17 cellular contexts compared by ENCODE assay signal in the genomic region with DNA sequence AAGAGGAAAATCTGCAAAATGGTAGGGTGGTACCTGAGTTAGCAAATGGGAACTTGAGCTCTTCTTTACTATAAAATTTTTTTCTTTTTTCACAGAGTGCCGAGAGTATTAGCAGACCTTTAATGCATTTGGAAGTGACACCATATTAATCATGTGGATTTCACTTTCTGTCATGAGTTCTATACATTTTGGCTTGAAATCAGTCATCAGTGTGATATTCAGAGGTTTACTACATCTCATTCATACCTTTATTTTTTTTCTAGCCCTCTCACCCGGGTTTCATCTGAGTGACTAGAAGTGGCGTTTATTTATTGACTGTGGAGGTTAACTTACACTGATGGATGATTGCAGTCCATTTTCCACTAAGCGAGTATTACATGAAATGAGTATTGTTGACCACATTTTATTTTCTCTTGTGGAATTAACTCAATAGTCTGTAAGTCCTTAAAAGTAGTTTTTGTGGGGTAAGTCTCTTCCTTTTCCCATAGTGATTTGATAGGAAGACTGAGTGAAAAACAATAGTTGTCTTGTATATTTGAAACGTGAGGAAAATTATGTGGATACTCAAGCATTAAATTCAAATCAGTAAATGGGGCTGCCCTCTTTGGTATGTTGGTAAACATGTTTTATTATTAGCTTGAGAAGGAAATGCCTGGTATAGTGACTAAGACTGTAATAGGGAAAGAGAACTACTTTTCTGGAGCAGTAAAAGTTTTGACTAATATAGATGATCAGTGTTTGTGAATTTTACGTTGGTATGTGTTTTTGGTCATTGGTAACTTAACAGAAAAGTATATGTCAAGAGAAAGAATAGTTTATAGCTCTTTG. TPM values are rescaled to one million over a fixed set of nuclear protein-coding genes. Genes with fewer than 3 reads are reported as not detected.
DNase-seq lines count a peak whose midpoint lies in the region; ATAC-seq and TF ChIP-seq lines count a peak whose summit lies in the region.
"Had no signal": no experiment of that assay in that cellular context is flagged by ENCODE, and none has a peak within 500 bp of the region (broad histone marks: within the 10 kb centered on the region; RNA-seq: fewer than 3 reads in every experiment).

No MANE protein-coding gene starts in this region.

- ATAC-seq in activated CD8-positive, alpha-beta memory T cell treated with anti-CD3 and anti-CD28 coated beads, Interleukin-2, amount 10 ng/mL, durations not matched to agents 7 days and 5 days = peak; percentile 24
- ATAC-seq in HG02973 (IDR thresholded peaks at IDR 0.05; ENCODE audit: unreplicated experiment) (peak; percentile 25), right cardiac atrium (no peak), GM18517 (IDR thresholded peaks at IDR 0.05; ENCODE audit: unreplicated experiment) (no peak)
- no peak for ATAC-seq in activated CD8-positive, alpha-beta T cell treated with anti-CD3 and anti-CD28 coated beads, Interleukin-2, amount 10 ng/mL, durations not matched to agents 7 days and 5 days
- ATAC-seq in stimulated activated effector memory CD8-positive, alpha-beta T cell treated with anti-CD3 and anti-CD28 coated beads, Interleukin-12 subunit alpha, Interleukin-12 subunit beta, amount 100 ng/mL, for 72 hours = peak; percentile 84
- ATAC-seq: A549 had no signal

- BruUV-seq in MCF 10A (replicated peaks; lab: Mats Ljungman, UMichigan) = no TSS peak

- H3K4me1 Mint-ChIP-seq in activated CD8-positive, alpha-beta memory T cell treated with anti-CD3 and anti-CD28 coated beads, Interleukin-2, amount 10 ng/mL, durations not matched to agents 7 days and 5 days = peaks cover 91% of the 10 kb centered on the region
- peaks cover 87% of the 10 kb centered on the region for H3K4me1 Mint-ChIP-seq in activated CD8-positive, alpha-beta T cell treated with anti-CD3 and anti-CD28 coated beads, Interleukin-2, amount 10 ng/mL, durations not matched to agents 7 days and 5 days (ENCODE audit: low read depth)
- H3K4me1 Mint-ChIP-seq in stimulated activated effector memory CD8-positive, alpha-beta T cell treated with anti-CD3 and anti-CD28 coated beads, Interleukin-12 subunit alpha, Interleukin-12 subunit beta, amount 100 ng/mL, for 72 hours = peaks cover 85% of the 10 kb centered on the region
- H3K4me1 Mint-ChIP-seq in MCF 10A (ENCODE audit: insufficient read depth, unreplicated experiment) = peaks cover 32% of the 10 kb centered on the region

- H3K4me1 ChIP-seq in right cardiac atrium (ENCODE audit: control insufficient read depth, insufficient read depth, low read length) = peaks cover 23% of the 10 kb centered on the region

- CTCF ChIA-PET in activated CD8-positive, alpha-beta memory T cell treated with anti-CD3 and anti-CD28 coated beads, Interleukin-2, amount 10 ng/mL, durations not matched to agents 7 days and 5 days (lab: Charles Lee) = interaction anchor here (4.1 kb wide), 1 partner anchor 52 kb away, joined by 13 read pairs; no protein-coding TSS in a partner anchor
- CTCF ChIA-PET in activated CD8-positive, alpha-beta T cell treated with anti-CD3 and anti-CD28 coated beads, Interleukin-2, amount 10 ng/mL, durations not matched to agents 7 days and 5 days (lab: Charles Lee) = interaction anchor here (0.9 to 1.8 kb wide), 5 partner anchors 25 to 121 kb away, joined by 3 to 7 read pairs (median 3); no protein-coding TSS in a partner anchor
- CTCF ChIA-PET in MCF 10A (lab: Yijun Ruan, JAX) = no interaction called here

- no peaks in the 10 kb centered on the region for H3K9me3 Mint-ChIP-seq in activated CD8-positive, alpha-beta memory T cell treated with anti-CD3 and anti-CD28 coated beads, Interleukin-2, amount 10 ng/mL, durations not matched to agents 7 days and 5 days (ENCODE audit: low read depth)
- no peaks in the 10 kb centered on the region for H3K9me3 Mint-ChIP-seq in activated CD8-positive, alpha-beta T cell treated with anti-CD3 and anti-CD28 coated beads, Interleukin-2, amount 10 ng/mL, durations not matched to agents 7 days and 5 days (ENCODE audit: insufficient read depth)
- no peaks in the 10 kb centered on the region for H3K9me3 Mint-ChIP-seq in stimulated activated effector memory CD8-positive, alpha-beta T cell treated with anti-CD3 and anti-CD28 coated beads, Interleukin-12 subunit alpha, Interleukin-12 subunit beta, amount 100 ng/mL, for 72 hours
- H3K9me3 Mint-ChIP-seq in MCF 10A (ENCODE audit: unreplicated experiment) = no peaks in the 10 kb centered on the region

- no peaks in the 10 kb centered on the region for H3K9me3 ChIP-seq in right cardiac atrium (ENCODE audit: control insufficient read depth, low read length)
- H3K9me3 ChIP-seq: A549, spleen, testis had no signal

- H3K36me3 Mint-ChIP-seq in activated CD8-positive, alpha-beta memory T cell treated with anti-CD3 and anti-CD28 coated beads, Interleukin-2, amount 10 ng/mL, durations not matched to agents 7 days and 5 days = peaks cover 18% of the 10 kb centered on the region
- peaks cover 23% of the 10 kb centered on the region for H3K36me3 Mint-ChIP-seq in activated CD8-positive, alpha-beta T cell treated with anti-CD3 and anti-CD28 coated beads, Interleukin-2, amount 10 ng/mL, durations not matched to agents 7 days and 5 days (ENCODE audit: low read depth)
- H3K36me3 Mint-ChIP-seq in stimulated activated effector memory CD8-positive, alpha-beta T cell treated with anti-CD3 and anti-CD28 coated beads, Interleukin-12 subunit alpha, Interleukin-12 subunit beta, amount 100 ng/mL, for 72 hours = peaks cover 23% of the 10 kb centered on the region
- H3K36me3 Mint-ChIP-seq in MCF 10A (ENCODE audit: insufficient read depth, unreplicated experiment) = peaks cover 4% of the 10 kb centered on the region

- no peak overlapping the region for H3K4me3 ChIP-seq in right cardiac atrium (ENCODE audit: low read length)
- H3K4me3 ChIP-seq: A549, cardiac muscle cell, spleen, testis had no signal

- no peak for DNase-seq in activated CD8-positive, alpha-beta memory T cell treated with anti-CD3 and anti-CD28 coated beads, Interleukin-2, amount 10 ng/mL, durations not matched to agents 7 days and 5 days
- no peak for DNase-seq in activated CD8-positive, alpha-beta memory T cell treated with anti-CD3 and anti-CD28 coated beads, Interleukin-2, amount 50 U/mL, for 48 hours
- DNase-seq in activated CD8-positive, alpha-beta T cell treated with anti-CD3 and anti-CD28 coated beads, Interleukin-2, amount 10 ng/mL, durations not matched to agents 7 days and 5 days = no peak
- DNase-seq in stimulated activated effector memory CD8-positive, alpha-beta T cell treated with anti-CD3 and anti-CD28 coated beads, Interleukin-12 subunit alpha, Interleukin-12 subunit beta, amount 100 ng/mL, for 72 hours (ENCODE audit: low spot score in 2 of 2) = no peak
- DNase-seq in right cardiac atrium (no peak), MCF 10A (ENCODE audit: unreplicated experiment) (no peak)
- DNase-seq: activated CD4-positive, alpha-beta T cell treated with anti-CD3 and anti-CD28 coated beads for 1 hour; activated gamma-delta T cell treated with Interleukin-2 at 50 U/mL for 16 hours; KG1; NCI-H1436; NCI-H510A; spleen; testis had no signal

- intact Hi-C loops in right cardiac atrium (cut with DNase I) = loop anchor here in 1 of 4 donors (5.0 kb wide), 1 partner anchor 34 kb away; no protein-coding TSS in a partner anchor
- intact Hi-C loops in MCF 10A (cut with micrococcal nuclease) = no loop called here

- peak overlapping the region; percentile 43 for H3K4me3 Mint-ChIP-seq in activated CD8-positive, alpha-beta memory T cell treated with anti-CD3 and anti-CD28 coated beads, Interleukin-2, amount 10 ng/mL, durations not matched to agents 7 days and 5 days
- peak overlapping the region; percentile 49 for H3K4me3 Mint-ChIP-seq in activated CD8-positive, alpha-beta T cell treated with anti-CD3 and anti-CD28 coated beads, Interleukin-2, amount 10 ng/mL, durations not matched to agents 7 days and 5 days
- peak overlapping the region; percentile 48 for H3K4me3 Mint-ChIP-seq in stimulated activated effector memory CD8-positive, alpha-beta T cell treated with anti-CD3 and anti-CD28 coated beads, Interleukin-12 subunit alpha, Interleukin-12 subunit beta, amount 100 ng/mL, for 72 hours
- no peak overlapping the region for H3K4me3 Mint-ChIP-seq in MCF 10A (ENCODE audit: unreplicated experiment)

- WGBS in right cardiac atrium = 85% methylated on average over 6 of the region's 6 CpGs

- no peak overlapping the region for H3K27ac ChIP-seq in right cardiac atrium (ENCODE audit: low read length)
- H3K27ac ChIP-seq: A549, cardiac muscle cell, spleen, testis had no signal

- POLR2A ChIA-PET in activated CD8-positive, alpha-beta T cell treated with anti-CD3 and anti-CD28 coated beads, Interleukin-2, amount 10 ng/mL, durations not matched to agents 7 days and 5 days (lab: Charles Lee) = interaction anchor here (1.7 kb wide), 1 partner anchor 52 kb away, joined by 4 read pairs; no protein-coding TSS in a partner anchor
- POLR2A ChIA-PET in MCF 10A (lab: Yijun Ruan, JAX) = no interaction called here

- TF ChIP-seq CTCF in MCF 10A (IDR thresholded peaks at IDR 0.05; ENCODE audit: unreplicated experiment) = no peak

- H3K27me3 Mint-ChIP-seq in activated CD8-positive, alpha-beta memory T cell treated with anti-CD3 and anti-CD28 coated beads, Interleukin-2, amount 10 ng/mL, durations not matched to agents 7 days and 5 days = no peaks in the 10 kb centered on the region
- no peaks in the 10 kb centered on the region for H3K27me3 Mint-ChIP-seq in activated CD8-positive, alpha-beta T cell treated with anti-CD3 and anti-CD28 coated beads, Interleukin-2, amount 10 ng/mL, durations not matched to agents 7 days and 5 days (ENCODE audit: low read depth)
- H3K27me3 Mint-ChIP-seq in MCF 10A (ENCODE audit: insufficient read depth, unreplicated experiment) = no peaks in the 10 kb centered on the region

- peak overlapping the region; percentile 92 for H3K27ac Mint-ChIP-seq in activated CD8-positive, alpha-beta memory T cell treated with anti-CD3 and anti-CD28 coated beads, Interleukin-2, amount 10 ng/mL, durations not matched to agents 7 days and 5 days
- peak overlapping the region; percentile 88 for H3K27ac Mint-ChIP-seq in activated CD8-positive, alpha-beta T cell treated with anti-CD3 and anti-CD28 coated beads, Interleukin-2, amount 10 ng/mL, durations not matched to agents 7 days and 5 days
- peak overlapping the region; percentile 24 for H3K27ac Mint-ChIP-seq in stimulated activated effector memory CD8-positive, alpha-beta T cell treated with anti-CD3 and anti-CD28 coated beads, Interleukin-12 subunit alpha, Interleukin-12 subunit beta, amount 100 ng/mL, for 72 hours
- no peak overlapping the region for H3K27ac Mint-ChIP-seq in MCF 10A (ENCODE audit: low read depth, unreplicated experiment)

- H3K27me3 ChIP-seq in right cardiac atrium (ENCODE audit: control insufficient read depth, insufficient read depth) = no peaks in the 10 kb centered on the region
- H3K27me3 ChIP-seq: cardiac muscle cell, spleen, testis had no signal

RNA-seq across cellular contexts. Expression of a gene that starts 55.5 kb away (rescaled TPM):
- 10 to 100 TPM; 30.0 to 42.4 TPM for total RNA-seq in activated CD8-positive, alpha-beta memory T cell treated with anti-CD3 and anti-CD28 coated beads, Interleukin-2, amount 10 ng/mL, durations not matched to agents 7 days and 5 days
- 10 to 100 TPM; 33.0 to 33.2 TPM for total RNA-seq in activated CD8-positive, alpha-beta T cell treated with anti-CD3 and anti-CD28 coated beads, Interleukin-2, amount 10 ng/mL, durations not matched to agents 7 days and 5 days
- total RNA-seq in right cardiac atrium = 10 to 100 TPM in 1 of 4 donors, 1 to 10 TPM in 3; 6.8 to 10.1 (median 9.4) TPM
- polyA plus RNA-seq in right cardiac atrium = 4.1 TPM
- total RNA-seq in MCF 10A (2022) = 21.0 and 27.8 TPM in 2 replicates

Comparison
In these comparisons a context has a peak if more than half of its experiments do, and no peak if none do; other contexts are left out.
1. ATAC-seq: peak in activated CD8-positive, alpha-beta memory T cell treated with anti-CD3 and anti-CD28 coated beads, Interleukin-2, amount 10 ng/mL, durations not matched to agents 7 days and 5 days (single experiment), HG02973 (single experiment) and stimulated activated effector memory CD8-positive, alpha-beta T cell treated with anti-CD3 and anti-CD28 coated beads, Interleukin-12 subunit alpha, Interleukin-12 subunit beta, amount 100 ng/mL, for 72 hours (single experiment); none in activated CD8-positive, alpha-beta T cell treated with anti-CD3 and anti-CD28 coated beads, Interleukin-2, amount 10 ng/mL, durations not matched to agents 7 days and 5 days (single experiment), right cardiac atrium (0 of 2) and GM18517 (single experiment).